ENCODE assay signal across 10 cellular contexts in the genomic region with DNA sequence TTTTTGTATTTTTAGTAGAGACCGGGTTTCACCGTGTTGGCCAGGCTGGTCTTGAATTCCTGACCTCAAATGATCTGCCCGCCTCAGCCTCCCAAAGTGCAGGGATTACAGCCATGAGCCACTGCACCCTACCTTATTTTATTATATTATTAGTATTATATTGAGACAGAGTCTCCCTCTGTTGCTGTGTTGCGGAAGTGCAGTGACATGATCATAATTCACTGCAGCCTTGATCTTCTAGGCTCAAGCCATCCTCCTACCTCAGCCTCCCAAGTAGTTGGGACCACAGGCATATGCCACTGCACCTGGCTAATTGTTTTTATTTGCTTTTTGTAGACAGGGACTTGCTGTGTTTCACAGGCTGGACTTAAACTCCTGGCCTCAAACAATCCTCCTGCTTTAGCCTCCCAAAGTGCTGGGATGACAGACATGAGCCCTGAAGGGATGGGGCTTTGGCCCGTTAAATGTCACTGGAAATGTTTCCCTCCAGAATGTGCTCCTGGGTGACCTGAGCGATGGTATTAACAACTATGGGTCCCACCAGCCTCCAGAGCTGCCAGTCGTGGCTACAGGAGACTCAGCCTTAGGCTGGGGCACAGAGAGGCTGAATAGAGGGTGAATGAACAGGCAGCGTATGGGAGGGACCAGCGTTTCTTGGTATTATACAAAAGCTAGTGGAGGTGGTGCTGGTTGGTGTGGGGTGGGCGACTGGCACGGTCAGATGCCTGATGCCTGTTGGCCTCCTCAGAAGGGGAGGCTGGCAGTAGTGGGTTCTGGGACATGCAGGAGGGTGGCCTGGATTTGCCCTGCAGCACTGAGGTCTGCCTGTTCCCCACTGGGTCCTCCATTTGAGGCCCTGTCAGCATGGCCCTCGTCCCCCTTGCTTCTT. TPM values are rescaled to one million over a fixed set of nuclear protein-coding genes. Genes with fewer than 3 reads are reported as not detected.
DNase-seq lines count a peak whose midpoint lies in the region; ATAC-seq and TF ChIP-seq lines count a peak whose summit lies in the region.
"Had no signal": no experiment of that assay in that cellular context is flagged by ENCODE, and none has a peak within 500 bp of the region (broad histone marks: within the 10 kb centered on the region; RNA-seq: fewer than 3 reads in every experiment).

No MANE protein-coding gene starts in this region.

- no peaks in the 10 kb centered on the region for H3K27me3 Mint-ChIP-seq in effector memory CD8-positive, alpha-beta T cell

- no peaks in the 10 kb centered on the region for H3K79me2 ChIP-seq in OCI-LY7 (ENCODE audit: insufficient read depth, low read depth, low read length)

- H3K4me3 ChIP-seq in heart right ventricle (no peak overlapping the region), heart left ventricle (no peak overlapping the region), OCI-LY7 (ENCODE audit: low read depth, low read length, poor library complexity, severe bottlenecking) (no peak overlapping the region)
- H3K4me3 ChIP-seq: neural progenitor cell had no signal

- CTCF ChIA-PET in OCI-LY7 (lab: Charles Lee; ENCODE audit: unreplicated experiment): no interaction called here

- ATAC-seq in heart right ventricle: no peak
- no peak for ATAC-seq in heart left ventricle
- no peak for ATAC-seq in effector memory CD8-positive, alpha-beta T cell (replicated peaks)
- no peak for ATAC-seq in HG02970 (IDR thresholded peaks at IDR 0.05; ENCODE audit: low FRiP score, unreplicated experiment)

- H3K27ac ChIP-seq in heart right ventricle (peak overlapping the region in 6 of 10 donors; percentile 37 to 71 (median 48)), heart left ventricle (peak overlapping the region in 6 of 12 donors; percentile 33 to 68 (median 54)), OCI-LY7 (ENCODE audit: low read depth, low read length, poor library complexity, severe bottlenecking) (no peak overlapping the region), substantia nigra (ENCODE audit: low read depth, low read length, poor library complexity, severe bottlenecking) (peak overlapping the region; percentile 22)
- H3K27ac ChIP-seq: neural progenitor cell had no signal

- H2AFZ ChIP-seq in OCI-LY7 (ENCODE audit: low read length): no peak overlapping the region
- H2AFZ ChIP-seq: neural progenitor cell had no signal

- H3K27ac Mint-ChIP-seq in effector memory CD8-positive, alpha-beta T cell: no peak overlapping the region

- peaks cover 37 to 41% of the 10 kb centered on the region in 2 donors for H3K4me1 Mint-ChIP-seq in effector memory CD8-positive, alpha-beta T cell (ENCODE audit: low read depth in 2 of 2)
- H3K4me1 Mint-ChIP-seq: neural progenitor cell had no signal

- H3K4me3 Mint-ChIP-seq in effector memory CD8-positive, alpha-beta T cell: no peak overlapping the region

- 88% methylated on average over 12 of the region's 12 CpGs for WGBS in heart right ventricle, 2 donors
- WGBS in heart left ventricle, 4 donors: 81 to 91% (median 87%) methylated on average over 12 of the region's 12 CpGs

- H3K9me3 ChIP-seq in heart right ventricle (no peaks in the 10 kb centered on the region), heart left ventricle (no peaks in the 10 kb centered on the region), OCI-LY7 (ENCODE audit: low read length) (no peaks in the 10 kb centered on the region)

- H3K4me2 ChIP-seq in OCI-LY7 (ENCODE audit: low read length): no peak overlapping the region
- H3K4me2 ChIP-seq: neural progenitor cell had no signal

- H3K9me3 Mint-ChIP-seq in effector memory CD8-positive, alpha-beta T cell: no peaks in the 10 kb centered on the region
- H3K9me3 Mint-ChIP-seq: neural progenitor cell had no signal

- H3K9me2 ChIP-seq in OCI-LY7 (ENCODE audit: insufficient read depth, low read length): no peaks in the 10 kb centered on the region

- no peaks in the 10 kb centered on the region for H4K20me1 ChIP-seq in OCI-LY7 (ENCODE audit: insufficient read depth, low read length)

- no peak for DNase-seq in heart right ventricle
- DNase-seq in heart left ventricle: no peak
- DNase-seq in OCI-LY7 (ENCODE audit: low spot score): peak; percentile 52
- peak; percentile 51 to 62 for DNase-seq in erythroblast (lab: John Stamatoyannopoulos, UW)
- no peak for DNase-seq in substantia nigra (lab: John Stamatoyannopoulos, UW)
- DNase-seq in AG20443 (ENCODE audit: low spot score): no peak
- no peak for DNase-seq in effector memory CD8-positive, alpha-beta T cell
- DNase-seq: activated CD8-positive, alpha-beta memory T cell treated with anti-CD3 and anti-CD28 coated beads, Interleukin-2, amount 50 U/mL, for 48 hours had no signal

- peak in 3 of 9 donors; percentile 23 to 24 (median 24) for TF ChIP-seq CTCF in heart right ventricle (IDR thresholded peaks at IDR 0.05)
- peak in 4 of 12 donors; percentile 7 to 29 (median 20) for TF ChIP-seq CTCF in heart left ventricle (IDR thresholded peaks at IDR 0.05)
- TF ChIP-seq CTCF in OCI-LY7 (conservative IDR thresholded peaks at IDR 0.05; ENCODE audit: low read length): peak; percentile 67

- no peaks in the 10 kb centered on the region for H3K27me3 ChIP-seq in heart right ventricle
- H3K27me3 ChIP-seq in heart left ventricle: no peaks in the 10 kb centered on the region
- H3K27me3 ChIP-seq: neural progenitor cell had no signal

- intact Hi-C loops in heart right ventricle (cut with DNase I) (loop anchor here in 4 of 10 donors (5.0 to 10.0 kb wide), 4 partner anchors 49 to 297 kb away; a partner anchor contains a TSS), heart left ventricle (cut with DNase I) (loop anchor here in 4 of 10 donors (5.0 to 10.0 kb wide), 3 partner anchors 49 to 87 kb away; a partner anchor contains a TSS), OCI-LY7 (cut with micrococcal nuclease; ENCODE audit: unreplicated experiment) (loop anchor here (1.0 kb wide), 1 partner anchor 58 kb away; no protein-coding TSS in a partner anchor)

- peaks cover 0 to 27% (median 12%) of the 10 kb centered on the region in 9 donors for H3K36me3 ChIP-seq in heart right ventricle
- peaks cover 0 to 20% (median 14%) of the 10 kb centered on the region in 9 donors for H3K36me3 ChIP-seq in heart left ventricle
- H3K36me3 ChIP-seq in OCI-LY7 (ENCODE audit: insufficient read depth, low read length): no peaks in the 10 kb centered on the region; the same call in 1 of the 2 replicates
- H3K36me3 ChIP-seq: neural progenitor cell had no signal

- H3K36me3 Mint-ChIP-seq in effector memory CD8-positive, alpha-beta T cell (ENCODE audit: insufficient read depth): peaks cover 8% of the 10 kb centered on the region
- H3K36me3 Mint-ChIP-seq: neural progenitor cell had no signal

- H3K4me1 ChIP-seq in heart right ventricle: peaks cover 46 to 96% (median 72%) of the 10 kb centered on the region in 9 donors
- peaks cover 13 to 95% (median 55%) of the 10 kb centered on the region in 12 donors for H3K4me1 ChIP-seq in heart left ventricle
- H3K4me1 ChIP-seq in OCI-LY7 (ENCODE audit: insufficient read depth, low read length, poor library complexity, severe bottlenecking): peaks cover 22% of the 10 kb centered on the region
- H3K4me1 ChIP-seq: neural progenitor cell had no signal

- TF ChIP-seq POLR2A in heart left ventricle (IDR thresholded peaks at IDR 0.05) (no peak), erythroblast (IDR thresholded peaks at IDR 0.05; ENCODE audit: low read length) (no peak)

- POLR2A ChIA-PET in OCI-LY7 (lab: Charles Lee): no interaction called here

- BruUV-seq in OCI-LY7 (replicated peaks; lab: Mats Ljungman, UMichigan): no TSS peak

RNA-seq across cellular contexts. Expression of a gene that starts 7.3 kb away (rescaled TPM):
- total RNA-seq in heart right ventricle (100 to 1,000 TPM in 3 of 10 donors, 10 to 100 TPM in 7; 51.6 to 139 (median 94.2) TPM), heart left ventricle (100 to 1,000 TPM in 3 of 9 donors, 10 to 100 TPM in 6; 55.6 to 341 (median 83.7) TPM), OCI-LY7 (2022) (23.3 and 25.0 TPM in 2 replicates)
- polyA plus RNA-seq in heart right ventricle (10 to 100 TPM; 34.1 to 65.8 TPM), heart left ventricle (10 to 100 TPM; 51.3 to 63.0 TPM)
- 12.3 and 18.3 TPM in 2 replicates for total RNA-seq in OCI-LY7 (2014; rRNA removed; shearing (Covaris generic))

RNA-seq across cellular contexts. Expression of a gene that starts 11.6 kb away (rescaled TPM):
- 10 to 100 TPM; 22.2 to 53.5 (median 32.1) TPM for total RNA-seq in heart right ventricle
- polyA plus RNA-seq in heart right ventricle: 10 to 100 TPM; 26.8 to 58.9 TPM
- 10 to 100 TPM; 21.2 to 46.6 (median 33.3) TPM for total RNA-seq in heart left ventricle
- polyA plus RNA-seq in heart left ventricle: 10 to 100 TPM; 33.0 to 39.2 TPM
- total RNA-seq in OCI-LY7 (2014; rRNA removed; shearing (Covaris generic)): 1.8 and 2.9 TPM in 2 replicates
- 3.8 and 3.9 TPM in 2 replicates for total RNA-seq in OCI-LY7 (2022)

RNA-seq across cellular contexts. Expression of a gene that starts 51.8 kb away (rescaled TPM):
- total RNA-seq in heart right ventricle: 10 to 100 TPM; 11.4 to 20.0 (median 14.0) TPM
- 10 to 100 TPM in 1 of 2 donors, 1 to 10 TPM in 1; 8.3 to 26.3 TPM for polyA plus RNA-seq in heart right ventricle
- total RNA-seq in heart left ventricle: 10 to 100 TPM in 8 of 9 donors, 1 to 10 TPM in 1; 8.8 to 22.1 (median 13.0) TPM
- polyA plus RNA-seq in heart left ventricle: 10 to 100 TPM in 1 of 2 donors, 1 to 10 TPM in 1; 9.9 to 14.5 TPM
- 49.5 and 53.4 TPM in 2 replicates for total RNA-seq in OCI-LY7 (2014; rRNA removed; shearing (Covaris generic))
- total RNA-seq in OCI-LY7 (2022): 68.2 and 75.6 TPM in 2 replicates

Comparison
In these comparisons a context has a peak if more than half of its experiments do, and no peak if none do; other contexts are left out.
1. DNase-seq: peak in OCI-LY7 (single experiment) and erythroblast (2 of 2); none in heart right ventricle (0 of 2), heart left ventricle (0 of 5), substantia nigra (0 of 49), AG20443 (single experiment) and effector memory CD8-positive, alpha-beta T cell (0 of 3).
2. RNA of a gene that starts 11.6 kb away (total RNA-seq): 21.2 to 46.6 TPM in heart left ventricle and 22.2 to 53.5 TPM in heart right ventricle; 1.8 to 3.9 TPM in OCI-LY7; every median in the first group is over 4 times any median in the second.